ENCODE assay signal across 28 cellular contexts in genomic region chr16:53258809-53259208, GRCh38.
"Had no signal": no experiment of that assay in that cellular context is flagged by ENCODE, and none has a peak within 500 bp of the region (broad histone marks: within the 10 kb centered on the region; RNA-seq: fewer than 3 reads in every experiment).

No MANE protein-coding gene starts in this region.

- H3K4me3 ChIP-seq: neural progenitor cell, ovary, psoas muscle, stomach, thoracic aorta, thyroid gland, tibial nerve, upper lobe of left lung, vagina had no signal

- H3K27ac ChIP-seq: neural progenitor cell, ovary, parathyroid adenoma, psoas muscle, stomach, thoracic aorta, thyroid gland, tibial nerve, upper lobe of left lung, vagina had no signal

- H2AFZ ChIP-seq: neural progenitor cell, parathyroid adenoma had no signal

- DNase-seq: natural killer cell; occipital lobe; ovary; posterior cingulate gyrus; psoas muscle; right cardiac atrium; small intestine; stimulated activated CD4-positive, alpha-beta T cell treated with anti-CD3 and anti-CD28 coated beads, Interleukin-15, amount 100 ng/mL, for 24 hours; stimulated activated CD4-positive, alpha-beta T cell treated with anti-CD3 and anti-CD28 coated beads, Interleukin-2, amount 100 ng/mL, for 24 hours; stimulated activated CD4-positive, alpha-beta T cell treated with anti-CD3 and anti-CD28 coated beads, Interleukin-2, amount 100 ng/mL, for 48 hours; stimulated activated CD4-positive, alpha-beta T cell treated with anti-CD3 and anti-CD28 coated beads, Interleukin-4, amount 100 ng/mL, for 24 hours; stimulated activated naive B cell treated with anti-CD40 and anti-IgM and Interleukin-4, amounts not matched to agents 10 μg/mL and 1 μg/mL and 100 μg/mL, for 72 hours; stimulated activated naive CD4-positive, alpha-beta T cell treated with Interleukin-2 at 50 U/mL for 16 hours; stomach; thyroid gland; trophoblast cell; upper lobe of left lung had no signal

- H3K9me3 ChIP-seq: psoas muscle, thoracic aorta, thyroid gland, upper lobe of left lung, vagina had no signal

- H3K9ac ChIP-seq: neural progenitor cell, parathyroid adenoma had no signal

- H3K27ac Mint-ChIP-seq: natural killer cell; nephron; neural progenitor cell; progenitor cell of endocrine pancreas; stimulated activated effector memory CD8-positive, alpha-beta T cell treated with anti-CD3 and anti-CD28 coated beads, Interleukin-12 subunit alpha, Interleukin-12 subunit beta, amount 100 ng/mL, for 72 hours; stimulated activated naive B cell treated with anti-CD40 and anti-IgM and Interleukin-4, amounts not matched to agents 10 μg/mL and 1 μg/mL and 100 μg/mL, for 72 hours; stimulated activated naive CD8-positive, alpha-beta T cell treated with anti-CD3 and anti-CD28 coated beads, Interleukin-15, Interleukin-2, amounts not matched to agents 100 ng/mL and 50 ng/mL, for 24 hours had no signal

- H3K9me3 Mint-ChIP-seq: natural killer cell; stimulated activated effector memory CD8-positive, alpha-beta T cell treated with anti-CD3 and anti-CD28 coated beads, Interleukin-12 subunit alpha, Interleukin-12 subunit beta, amount 100 ng/mL, for 72 hours; stimulated activated naive CD8-positive, alpha-beta T cell treated with anti-CD3 and anti-CD28 coated beads, Interleukin-15, Interleukin-2, amounts not matched to agents 100 ng/mL and 50 ng/mL, for 24 hours had no signal

- H3K4me2 ChIP-seq: neural progenitor cell had no signal

- H3K27me3 Mint-ChIP-seq: progenitor cell of endocrine pancreas; stimulated activated naive B cell treated with anti-CD40 and anti-IgM and Interleukin-4, amounts not matched to agents 10 μg/mL and 1 μg/mL and 100 μg/mL, for 72 hours; stimulated activated naive CD8-positive, alpha-beta T cell treated with anti-CD3 and anti-CD28 coated beads, Interleukin-15, Interleukin-2, amounts not matched to agents 100 ng/mL and 50 ng/mL, for 24 hours had no signal

- FAIRE-seq: small intestine, urothelium cell line had no signal

- H3K4me3 Mint-ChIP-seq: natural killer cell; nephron; neural progenitor cell; stimulated activated effector memory CD8-positive, alpha-beta T cell treated with anti-CD3 and anti-CD28 coated beads, Interleukin-12 subunit alpha, Interleukin-12 subunit beta, amount 100 ng/mL, for 72 hours; stimulated activated naive B cell treated with anti-CD40 and anti-IgM and Interleukin-4, amounts not matched to agents 10 μg/mL and 1 μg/mL and 100 μg/mL, for 72 hours; stimulated activated naive CD8-positive, alpha-beta T cell treated with anti-CD3 and anti-CD28 coated beads, Interleukin-15, Interleukin-2, amounts not matched to agents 100 ng/mL and 50 ng/mL, for 24 hours had no signal

- ATAC-seq: natural killer cell; psoas muscle; right cardiac atrium; sciatic nerve; stimulated activated effector memory CD8-positive, alpha-beta T cell treated with anti-CD3 and anti-CD28 coated beads, Interleukin-12 subunit alpha, Interleukin-12 subunit beta, amount 100 ng/mL, for 72 hours; stimulated activated naive B cell treated with anti-CD40 and anti-IgM and Interleukin-4, amounts not matched to agents 10 μg/mL and 1 μg/mL and 100 μg/mL, for 72 hours had no signal

- H3K27me3 ChIP-seq: neural progenitor cell, ovary, stomach, thyroid gland, tibial nerve, upper lobe of left lung, vagina had no signal

- H3K4me1 Mint-ChIP-seq: natural killer cell; nephron; neural progenitor cell; stimulated activated effector memory CD8-positive, alpha-beta T cell treated with anti-CD3 and anti-CD28 coated beads, Interleukin-12 subunit alpha, Interleukin-12 subunit beta, amount 100 ng/mL, for 72 hours; stimulated activated naive B cell treated with anti-CD40 and anti-IgM and Interleukin-4, amounts not matched to agents 10 μg/mL and 1 μg/mL and 100 μg/mL, for 72 hours had no signal

- H3K4me1 ChIP-seq: neural progenitor cell, parathyroid adenoma, psoas muscle, stomach, thyroid gland, tibial nerve, upper lobe of left lung, vagina had no signal

- H3K36me3 ChIP-seq: ovary had no signal
